In genomic region chr14:65555358-65555757, GRCh38 we compare ENCODE assay signal across 18 cellular contexts.
A peak's percentile ranks its signal among the peaks of the same experiment; 100 is the strongest.
DNase-seq lines count a peak whose midpoint lies in the region; ATAC-seq and FAIRE-seq lines count a peak whose summit lies in the region.
"Had no signal": no experiment of that assay in that cellular context is flagged by ENCODE, and none has a peak within 500 bp of the region (broad histone marks: within the 10 kb centered on the region; RNA-seq: fewer than 3 reads in every experiment).

No MANE protein-coding gene starts in this region.

- H3K27me3 ChIP-seq in small intestine (ENCODE audit: control insufficient read depth in 2 of 2, insufficient read depth in 2 of 2, low read length in 2 of 2): no peaks in the 10 kb centered on the region
- H3K27me3 ChIP-seq: BE2C had no signal

- H3K9me3 Mint-ChIP-seq in stimulated activated effector memory CD8-positive, alpha-beta T cell treated with anti-CD3 and anti-CD28 coated beads, Interleukin-12 subunit alpha, Interleukin-12 subunit beta, amount 100 ng/mL, for 72 hours: no peaks in the 10 kb centered on the region
- H3K9me3 Mint-ChIP-seq: CD4-positive, CD25-positive, alpha-beta regulatory T cell; CD8-positive, alpha-beta memory T cell had no signal

- H3K27ac ChIP-seq in SK-N-MC: peak overlapping the region; percentile 42; the same call in 1 of the 2 replicates
- H3K27ac ChIP-seq in small intestine (ENCODE audit: low read depth in 1 of 2, low read length in 1 of 2): no peak overlapping the region
- H3K27ac ChIP-seq: GM23248, HL-60 had no signal

- no peaks in the 10 kb centered on the region for H3K36me3 Mint-ChIP-seq in stimulated activated effector memory CD8-positive, alpha-beta T cell treated with anti-CD3 and anti-CD28 coated beads, Interleukin-12 subunit alpha, Interleukin-12 subunit beta, amount 100 ng/mL, for 72 hours
- H3K36me3 Mint-ChIP-seq: CD4-positive, CD25-positive, alpha-beta regulatory T cell; CD8-positive, alpha-beta memory T cell had no signal

- peak; percentile 66 for FAIRE-seq in GM18507 (lab: Jason Lieb, UNC)
- no peak for FAIRE-seq in small intestine (lab: Jason Lieb, UNC)
- FAIRE-seq: G401.6 had no signal

- H3K9ac ChIP-seq in SK-N-MC (ENCODE audit: insufficient read length): no peak overlapping the region
- H3K9ac ChIP-seq: GM23248 had no signal

- no peak overlapping the region for H3K27ac Mint-ChIP-seq in stimulated activated effector memory CD8-positive, alpha-beta T cell treated with anti-CD3 and anti-CD28 coated beads, Interleukin-12 subunit alpha, Interleukin-12 subunit beta, amount 100 ng/mL, for 72 hours
- H3K27ac Mint-ChIP-seq: CD4-positive, CD25-positive, alpha-beta regulatory T cell had no signal

- H3K9me3 ChIP-seq in SK-N-MC (ENCODE audit: low read depth, low read length): no peaks in the 10 kb centered on the region
- H3K9me3 ChIP-seq in small intestine (ENCODE audit: control insufficient read depth, low read depth): no peaks in the 10 kb centered on the region
- H3K9me3 ChIP-seq: BE2C had no signal

- peaks cover 0 to 2% of the 10 kb centered on the region in 2 donors for H3K4me1 ChIP-seq in small intestine (ENCODE audit: control insufficient read depth in 2 of 2, insufficient read depth in 1 of 2, low read depth in 1 of 2, low read length in 1 of 2)
- H3K4me1 ChIP-seq: BE2C had no signal

- no peak overlapping the region for H3K4me3 Mint-ChIP-seq in stimulated activated effector memory CD8-positive, alpha-beta T cell treated with anti-CD3 and anti-CD28 coated beads, Interleukin-12 subunit alpha, Interleukin-12 subunit beta, amount 100 ng/mL, for 72 hours
- H3K4me3 Mint-ChIP-seq: CD4-positive, CD25-positive, alpha-beta regulatory T cell; CD8-positive, alpha-beta memory T cell had no signal

- H3K4me3 ChIP-seq in SK-N-MC (no peak overlapping the region), small intestine (ENCODE audit: low read depth in 1 of 2, low read length in 2 of 2) (no peak overlapping the region)
- H3K4me3 ChIP-seq: GM23248 had no signal

- peaks cover 6% of the 10 kb centered on the region for H3K4me1 Mint-ChIP-seq in stimulated activated effector memory CD8-positive, alpha-beta T cell treated with anti-CD3 and anti-CD28 coated beads, Interleukin-12 subunit alpha, Interleukin-12 subunit beta, amount 100 ng/mL, for 72 hours

- no peak for ATAC-seq in stimulated activated effector memory CD8-positive, alpha-beta T cell treated with anti-CD3 and anti-CD28 coated beads, Interleukin-12 subunit alpha, Interleukin-12 subunit beta, amount 100 ng/mL, for 72 hours

- H3K36me3 ChIP-seq in SK-N-MC (ENCODE audit: insufficient read depth, low read length): 0 out of 2 replicates have a peak, but pooled peaks cover under 1% of the 10 kb centered on the region
- H3K36me3 ChIP-seq in small intestine (ENCODE audit: control insufficient read depth in 2 of 2, insufficient read depth in 2 of 2, low read length in 2 of 2): no peaks in the 10 kb centered on the region
- H3K36me3 ChIP-seq: BE2C had no signal

- DNase-seq in GM18507 (ENCODE audit: extremely low spot score, insufficient read length, low read depth) (no peak), SK-N-MC (ENCODE audit: low read depth, low spot score) (no peak), iPS DF 19.7 (ENCODE audit: low read depth, low spot score) (peak; percentile 7), small intestine (peak; percentile 7), UCSD-AML1 (lab: John Stamatoyannopoulos, UW; ENCODE audit: unreplicated experiment) (no peak), NCI-H748 treated with DMSO at 0.1 percent for 48 hours (lab: John Stamatoyannopoulos, UW) (no peak)
- no peak for DNase-seq in stimulated activated effector memory CD8-positive, alpha-beta T cell treated with anti-CD3 and anti-CD28 coated beads, Interleukin-12 subunit alpha, Interleukin-12 subunit beta, amount 100 ng/mL, for 72 hours (ENCODE audit: low spot score in 2 of 2)
- DNase-seq: BE2C; CD4-positive, CD25-positive, alpha-beta regulatory T cell; CD8-positive, alpha-beta memory T cell; COR-L47; DMS 273 treated with DMSO at 0.1 percent for 48 hours; DMS53; DND-41; GM23248; HCEC 1CT had no signal

Comparison
In these comparisons a context has a peak if more than half of its experiments do, and no peak if none do; other contexts are left out.
1. DNase-seq: peak in iPS DF 19.7 (single experiment) and small intestine (single experiment); none in GM18507 (single experiment), SK-N-MC (single experiment), UCSD-AML1 (single experiment), stimulated activated effector memory CD8-positive, alpha-beta T cell treated with anti-CD3 and anti-CD28 coated beads, Interleukin-12 subunit alpha, Interleukin-12 subunit beta, amount 100 ng/mL, for 72 hours (0 of 2) and NCI-H748 treated with DMSO at 0.1 percent for 48 hours (single experiment).